Comparison of ENCODE assay signal across 8 cellular contexts in the genomic region with DNA sequence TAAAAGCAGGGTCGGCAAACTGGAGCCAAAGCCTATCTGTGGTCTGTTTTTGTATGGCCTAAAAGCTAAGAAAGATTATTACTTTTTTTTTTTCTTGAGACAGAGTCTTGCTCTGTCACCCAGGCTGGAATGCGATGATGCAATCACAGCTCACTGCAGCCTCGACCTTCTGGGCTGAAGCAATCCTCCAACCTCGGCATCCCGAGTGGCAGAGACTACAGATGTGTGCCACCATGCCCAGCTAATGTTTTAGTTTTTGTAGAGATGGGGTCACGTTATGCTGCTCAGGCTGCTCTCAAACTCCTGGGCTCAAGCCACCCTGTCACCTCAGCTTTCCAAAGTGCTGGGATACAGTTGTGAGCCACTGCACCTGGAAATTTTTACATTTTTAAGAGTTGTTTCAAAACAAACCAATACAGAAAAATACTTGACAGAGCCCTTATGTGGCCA. TPM values are rescaled to one million over a fixed set of nuclear protein-coding genes. Genes with fewer than 3 reads are reported as not detected.
DNase-seq lines count a peak whose midpoint lies in the region; ATAC-seq, FAIRE-seq and TF ChIP-seq lines count a peak whose summit lies in the region.

No MANE protein-coding gene starts in this region.

- no peaks in the 10 kb centered on the region for H3K9me3 ChIP-seq in skeletal muscle satellite cell (replicated peaks; ENCODE audit: low read length)
- no peaks in the 10 kb centered on the region for H3K9me3 ChIP-seq in CD4-positive, alpha-beta T cell (ENCODE audit: control insufficient read depth, low read length)

- H3K9ac ChIP-seq in skeletal muscle satellite cell (ENCODE audit: low read depth, low read length), result peak overlapping the region; percentile 61

- H3K4me1 Mint-ChIP-seq in stimulated activated effector memory CD8-positive, alpha-beta T cell treated with anti-CD3 and anti-CD28 coated beads, Interleukin-12 subunit alpha, Interleukin-12 subunit beta, amount 100 ng/mL, for 72 hours, result no peaks in the 10 kb centered on the region
- H3K4me1 Mint-ChIP-seq in naive thymus-derived CD8-positive, alpha-beta T cell, result no peaks in the 10 kb centered on the region
- no peaks in the 10 kb centered on the region for H3K4me1 Mint-ChIP-seq in CD4-positive, alpha-beta T cell (ENCODE audit: low read depth)

- POLR2A ChIA-PET in naive thymus-derived CD8-positive, alpha-beta T cell (lab: Charles Lee), result no interaction called here
- POLR2A ChIA-PET in CD4-positive, alpha-beta T cell (lab: Charles Lee), result interaction anchor here (0.6 kb wide), 1 partner anchor 276 kb away, joined by 3 read pairs; no protein-coding TSS in a partner anchor

- DNase-seq in RKO (ENCODE audit: low spot score) (peak; percentile 85), foreskin keratinocyte (peak in 1 of 2 donors; percentile 61), HTR-8/SVneo (ENCODE audit: insufficient read length, low spot score) (no peak)
- no peak for DNase-seq in stimulated activated effector memory CD8-positive, alpha-beta T cell treated with anti-CD3 and anti-CD28 coated beads, Interleukin-12 subunit alpha, Interleukin-12 subunit beta, amount 100 ng/mL, for 72 hours (ENCODE audit: low spot score in 2 of 2)
- DNase-seq in naive thymus-derived CD8-positive, alpha-beta T cell, result no peak
- DNase-seq in CD4-positive, alpha-beta T cell, result no peak

- H3K4me2 ChIP-seq in skeletal muscle satellite cell (ENCODE audit: low read length), result peak overlapping the region; percentile 61

- H3K27me3 Mint-ChIP-seq in naive thymus-derived CD8-positive, alpha-beta T cell, result no peaks in the 10 kb centered on the region
- H3K27me3 Mint-ChIP-seq in CD4-positive, alpha-beta T cell, result no peaks in the 10 kb centered on the region

- H3K27me3 ChIP-seq in foreskin keratinocyte (no peaks in the 10 kb centered on the region), skeletal muscle satellite cell (ENCODE audit: control insufficient read depth, insufficient read depth, low read length) (no peaks in the 10 kb centered on the region)
- H3K27me3 ChIP-seq in CD4-positive, alpha-beta T cell (ENCODE audit: control insufficient read depth, insufficient read depth, low read length), result no peaks in the 10 kb centered on the region

- H3K4me3 Mint-ChIP-seq in stimulated activated effector memory CD8-positive, alpha-beta T cell treated with anti-CD3 and anti-CD28 coated beads, Interleukin-12 subunit alpha, Interleukin-12 subunit beta, amount 100 ng/mL, for 72 hours, result no peak overlapping the region
- no peak overlapping the region for H3K4me3 Mint-ChIP-seq in naive thymus-derived CD8-positive, alpha-beta T cell
- H3K4me3 Mint-ChIP-seq in CD4-positive, alpha-beta T cell, result no peak overlapping the region

- H3K36me3 Mint-ChIP-seq in stimulated activated effector memory CD8-positive, alpha-beta T cell treated with anti-CD3 and anti-CD28 coated beads, Interleukin-12 subunit alpha, Interleukin-12 subunit beta, amount 100 ng/mL, for 72 hours, result no peaks in the 10 kb centered on the region
- H3K36me3 Mint-ChIP-seq in naive thymus-derived CD8-positive, alpha-beta T cell, result no peaks in the 10 kb centered on the region
- H3K36me3 Mint-ChIP-seq in CD4-positive, alpha-beta T cell (ENCODE audit: low read depth), result no peaks in the 10 kb centered on the region

- peak overlapping the region; percentile 36 for H3K4me3 ChIP-seq in skeletal muscle satellite cell (ENCODE audit: low read length)

- H3K27ac ChIP-seq in foreskin keratinocyte, result no peak overlapping the region
- H3K27ac ChIP-seq in CD4-positive, alpha-beta T cell (ENCODE audit: low read depth, low read length), result no peak overlapping the region

- H3K4me1 ChIP-seq in foreskin keratinocyte, result peaks cover 8% of the 10 kb centered on the region
- peaks cover 39% of the 10 kb centered on the region for H3K4me1 ChIP-seq in skeletal muscle satellite cell (ENCODE audit: control insufficient read depth, insufficient read depth, low read length)

- CTCF ChIA-PET in CD4-positive, alpha-beta T cell (lab: Charles Lee), result interaction anchor here (2.9 kb wide), 1 partner anchor 10 kb away, joined by 10 read pairs; a partner anchor contains a TSS

- FAIRE-seq in HTR-8/SVneo (lab: Jason Lieb, UNC), result no peak

- peak; percentile 14 for ATAC-seq in GM19438 (IDR thresholded peaks at IDR 0.05; ENCODE audit: low read depth, unreplicated experiment)
- ATAC-seq in foreskin keratinocyte, result peak; percentile 59
- ATAC-seq in stimulated activated effector memory CD8-positive, alpha-beta T cell treated with anti-CD3 and anti-CD28 coated beads, Interleukin-12 subunit alpha, Interleukin-12 subunit beta, amount 100 ng/mL, for 72 hours, result no peak
- ATAC-seq in naive thymus-derived CD8-positive, alpha-beta T cell, result no peak
- ATAC-seq in CD4-positive, alpha-beta T cell (ENCODE audit: poor library complexity), result no peak

- TF ChIP-seq CTCF in foreskin keratinocyte (conservative IDR thresholded peaks at IDR 0.05), result no peak
- TF ChIP-seq CTCF in CD4-positive, alpha-beta T cell (IDR thresholded peaks at IDR 0.05), result no peak

- no peaks in the 10 kb centered on the region for H3K9me3 Mint-ChIP-seq in stimulated activated effector memory CD8-positive, alpha-beta T cell treated with anti-CD3 and anti-CD28 coated beads, Interleukin-12 subunit alpha, Interleukin-12 subunit beta, amount 100 ng/mL, for 72 hours
- no peaks in the 10 kb centered on the region for H3K9me3 Mint-ChIP-seq in naive thymus-derived CD8-positive, alpha-beta T cell
- no peaks in the 10 kb centered on the region for H3K9me3 Mint-ChIP-seq in CD4-positive, alpha-beta T cell

- H3K27ac Mint-ChIP-seq in stimulated activated effector memory CD8-positive, alpha-beta T cell treated with anti-CD3 and anti-CD28 coated beads, Interleukin-12 subunit alpha, Interleukin-12 subunit beta, amount 100 ng/mL, for 72 hours, result no peak overlapping the region
- no peak overlapping the region for H3K27ac Mint-ChIP-seq in naive thymus-derived CD8-positive, alpha-beta T cell
- H3K27ac Mint-ChIP-seq in CD4-positive, alpha-beta T cell, result no peak overlapping the region

- intact Hi-C loops in CD4-positive, alpha-beta T cell (cut with DNase I, micrococcal nuclease), result no loop called here

- H3K36me3 ChIP-seq in skeletal muscle satellite cell (ENCODE audit: insufficient read depth, low read length), result no peaks in the 10 kb centered on the region

RNA-seq across cellular contexts. Expression of a gene that starts 6.5 kb away (rescaled TPM):
- 25.6 and 27.5 TPM in 2 replicates for total RNA-seq in foreskin keratinocyte
- 32.3 and 34.3 TPM in 2 replicates for polyA plus RNA-seq in foreskin keratinocyte
- 17.3 and 26.9 TPM in 2 replicates for total RNA-seq in skeletal muscle satellite cell (2012; rRNA removed)
- total RNA-seq in naive thymus-derived CD8-positive, alpha-beta T cell, result 10 to 100 TPM; 14.7 to 15.9 TPM
- polyA plus RNA-seq in naive thymus-derived CD8-positive, alpha-beta T cell, result 10 to 100 TPM in 1 of 3 donors, 1 to 10 TPM in 2; 7.0 to 12.8 (median 9.4) TPM
- total RNA-seq in CD4-positive, alpha-beta T cell, result 1 to 10 TPM; 4.3 to 5.5 TPM

RNA-seq across cellular contexts. Expression of a gene that starts 10.2 kb away (rescaled TPM):
- total RNA-seq in foreskin keratinocyte, result 33.6 and 34.2 TPM in 2 replicates
- 14.5 and 16.0 TPM in 2 replicates for polyA plus RNA-seq in foreskin keratinocyte
- total RNA-seq in skeletal muscle satellite cell (2012; rRNA removed), result 16.6 and 21.5 TPM in 2 replicates
- total RNA-seq in naive thymus-derived CD8-positive, alpha-beta T cell, result 10 to 100 TPM; 63.4 to 63.5 TPM
- polyA plus RNA-seq in naive thymus-derived CD8-positive, alpha-beta T cell, result 10 to 100 TPM; 50.5 to 67.0 (median 55.0) TPM
- 10 to 100 TPM; 65.4 to 66.5 TPM for total RNA-seq in CD4-positive, alpha-beta T cell

RNA-seq across cellular contexts. Expression of a gene that starts 52.3 kb away (rescaled TPM):
- total RNA-seq in foreskin keratinocyte, result 57.9 and 68.3 TPM in 2 replicates
- 4.1 and 4.2 TPM in 2 replicates for polyA plus RNA-seq in foreskin keratinocyte
- 109 and 116 TPM in 2 replicates for total RNA-seq in skeletal muscle satellite cell (2012; rRNA removed)
- 10 to 100 TPM; 67.5 to 71.2 TPM for total RNA-seq in naive thymus-derived CD8-positive, alpha-beta T cell
- polyA plus RNA-seq in naive thymus-derived CD8-positive, alpha-beta T cell, result 100 to 1,000 TPM in 2 of 3 donors, 10 to 100 TPM in 1; 89.4 to 128 (median 104) TPM
- total RNA-seq in CD4-positive, alpha-beta T cell, result 10 to 100 TPM; 46.1 to 46.3 TPM

RNA-seq across cellular contexts. Expression of a gene that starts 52.5 kb away (rescaled TPM):
- 48.9 and 61.4 TPM in 2 replicates for total RNA-seq in foreskin keratinocyte
- 26.5 and 36.7 TPM in 2 replicates for polyA plus RNA-seq in foreskin keratinocyte
- total RNA-seq in skeletal muscle satellite cell (2012; rRNA removed), result 29.7 and 33.7 TPM in 2 replicates
- 10 to 100 TPM; 33.2 to 42.1 TPM for total RNA-seq in naive thymus-derived CD8-positive, alpha-beta T cell
- 10 to 100 TPM; 52.7 to 65.5 (median 63.8) TPM for polyA plus RNA-seq in naive thymus-derived CD8-positive, alpha-beta T cell
- total RNA-seq in CD4-positive, alpha-beta T cell, result 10 to 100 TPM; 16.4 to 19.2 TPM

Comparison
In these comparisons a context has a peak if more than half of its experiments do, and no peak if none do; other contexts are left out.
1. ATAC-seq: peak in GM19438 (single experiment) and foreskin keratinocyte (single experiment); none in stimulated activated effector memory CD8-positive, alpha-beta T cell treated with anti-CD3 and anti-CD28 coated beads, Interleukin-12 subunit alpha, Interleukin-12 subunit beta, amount 100 ng/mL, for 72 hours (single experiment), naive thymus-derived CD8-positive, alpha-beta T cell (0 of 2) and CD4-positive, alpha-beta T cell (single experiment).